8 cellular contexts compared by ENCODE assay signal in the genomic region with DNA sequence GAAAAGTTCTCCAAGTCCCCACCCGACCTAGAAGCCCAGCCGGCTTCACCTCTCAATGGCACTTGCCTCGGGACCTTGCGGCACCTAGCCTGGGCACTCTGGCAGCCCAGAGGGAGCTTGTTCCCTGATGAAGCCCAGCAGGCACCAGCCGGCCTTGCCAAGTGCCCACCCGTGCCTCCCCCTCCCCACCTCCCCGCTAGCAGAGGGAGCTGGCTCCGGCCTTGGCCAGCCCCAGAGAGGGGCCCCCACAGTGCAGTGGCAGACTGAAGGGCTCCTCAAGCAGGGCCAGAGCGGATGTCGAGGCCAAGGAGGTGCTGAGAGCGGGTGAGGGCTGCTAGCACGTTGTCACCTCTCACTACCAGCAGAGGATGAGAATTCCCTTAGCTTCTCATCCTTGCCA. TPM values are rescaled to one million over a fixed set of nuclear protein-coding genes. Genes with fewer than 3 reads are reported as not detected.
"Had no signal": no experiment of that assay in that cellular context is flagged by ENCODE, and none has a peak within 500 bp of the region (broad histone marks: within the 10 kb centered on the region; RNA-seq: fewer than 3 reads in every experiment).

No MANE protein-coding gene starts in this region.

- ATAC-seq: HepG2, K562 had no signal

- FAIRE-seq: HepG2, HTR-8/SVneo, K562 had no signal

- H3K4me3 ChIP-seq: K562 had no signal

- H3K27me3 Mint-ChIP-seq: IgD-negative memory B cell had no signal

- H3K4me1 Mint-ChIP-seq: IgD-negative memory B cell had no signal

- H3K27ac Mint-ChIP-seq: IgD-negative memory B cell had no signal

- H3K4me3 Mint-ChIP-seq: IgD-negative memory B cell had no signal

- DNase-seq: IMR-90, KBM-7, KG1 had no signal

- H3K27ac ChIP-seq: HL-60 had no signal

RNA-seq across cellular contexts. Expression of gene CAVIN4, which starts 37.6 kb away (rescaled TPM):
- polyA plus RNA-seq: IgD-negative memory B cell had no signal
